8 cellular contexts compared by ENCODE assay signal in the genomic region with DNA sequence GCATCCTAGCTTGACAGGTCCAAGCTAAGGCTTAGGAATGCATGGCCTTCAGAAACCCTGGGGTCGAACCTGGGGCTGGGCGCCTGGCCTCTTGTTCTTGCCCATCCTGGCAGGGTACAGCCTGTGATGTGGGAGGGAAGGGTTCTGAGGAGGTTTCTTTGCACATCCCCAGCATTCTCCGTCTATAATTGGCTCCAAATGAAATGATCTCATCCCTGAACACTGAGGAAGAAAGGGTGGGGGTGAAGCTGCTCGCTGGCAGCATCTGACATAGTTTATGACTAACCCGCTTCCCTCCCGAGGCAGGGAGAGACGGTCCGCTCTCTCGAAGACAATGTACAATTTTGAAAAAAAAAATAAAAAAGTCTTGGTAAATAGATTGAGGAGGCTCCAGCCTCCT.
DNase-seq lines count a peak whose midpoint lies in the region; ATAC-seq and TF ChIP-seq lines count a peak whose summit lies in the region.

No MANE protein-coding gene starts in this region.

- H3K79me2 ChIP-seq in OCI-LY7 (ENCODE audit: insufficient read depth, low read depth, low read length): no peaks in the 10 kb centered on the region

- H3K9me2 ChIP-seq in OCI-LY7 (ENCODE audit: insufficient read depth, low read length): no peaks in the 10 kb centered on the region

- H3K4me1 ChIP-seq in left ventricle myocardium inferior (peaks cover 14% of the 10 kb centered on the region), skeletal muscle tissue (ENCODE audit: control insufficient read depth in 3 of 3, insufficient read depth in 3 of 3, low read length in 3 of 3) (peaks cover 30 to 57% (median 38%) of the 10 kb centered on the region in 3 donors), OCI-LY7 (ENCODE audit: insufficient read depth, low read length, poor library complexity, severe bottlenecking) (no peaks in the 10 kb centered on the region)

- H4K20me1 ChIP-seq in OCI-LY7 (ENCODE audit: insufficient read depth, low read length): no peaks in the 10 kb centered on the region

- H3K27me3 ChIP-seq in left ventricle myocardium inferior (ENCODE audit: low read depth): no peaks in the 10 kb centered on the region
- no peaks in the 10 kb centered on the region for H3K27me3 ChIP-seq in skeletal muscle tissue (ENCODE audit: control insufficient read depth in 3 of 3, insufficient read depth in 3 of 3, low read length in 3 of 3)

- CTCF ChIA-PET in OCI-LY7 (lab: Charles Lee; ENCODE audit: unreplicated experiment): no interaction called here

- intact Hi-C loops in left ventricle myocardium inferior (cut with micrococcal nuclease): no loop called here
- intact Hi-C loops in OCI-LY7 (cut with micrococcal nuclease; ENCODE audit: unreplicated experiment): no loop called here

- peaks cover 5% of the 10 kb centered on the region for H3K4me1 Mint-ChIP-seq in glutamatergic neuron (ENCODE audit: low read depth, unreplicated experiment)

- no peak overlapping the region for H3K4me3 Mint-ChIP-seq in glutamatergic neuron (ENCODE audit: unreplicated experiment)

- DNase-seq in HK-2 (ENCODE audit: unreplicated experiment) (peak; percentile 70), amniotic stem cell (lab: John Stamatoyannopoulos, UW) (peak; percentile 96), left ventricle myocardium inferior (peak; percentile 48), OCI-LY7 (ENCODE audit: low spot score) (no peak), glutamatergic neuron (no peak)
- no peak for DNase-seq in stimulated activated CD4-positive, alpha-beta T cell treated with anti-CD3 and anti-CD28 coated beads, Interleukin-12 subunit alpha, Interleukin-12 subunit beta, amount 100 ng/mL, for 4 hours

- no peaks in the 10 kb centered on the region for H3K9me3 Mint-ChIP-seq in glutamatergic neuron (ENCODE audit: unreplicated experiment)

- H3K27ac ChIP-seq in left ventricle myocardium inferior (replicated peaks) (peak overlapping the region; percentile 59), skeletal muscle tissue (ENCODE audit: low read depth, low read length) (peak overlapping the region; percentile 87), OCI-LY7 (ENCODE audit: low read depth, low read length, poor library complexity, severe bottlenecking) (no peak overlapping the region)

- no peak overlapping the region for H3K4me2 ChIP-seq in OCI-LY7 (ENCODE audit: low read length)

- no peak overlapping the region for H2AFZ ChIP-seq in OCI-LY7 (ENCODE audit: low read length)

- no peak for ATAC-seq in GM21737 (IDR thresholded peaks at IDR 0.05; ENCODE audit: unreplicated experiment)

- POLR2A ChIA-PET in OCI-LY7 (lab: Charles Lee): no interaction called here

- TF ChIP-seq CTCF in left ventricle myocardium inferior (IDR thresholded peaks at IDR 0.05; ENCODE audit: borderline replicate concordance) (no peak), OCI-LY7 (conservative IDR thresholded peaks at IDR 0.05; ENCODE audit: low read length) (no peak), glutamatergic neuron (IDR thresholded peaks at IDR 0.05; ENCODE audit: partially characterized antibody, unreplicated experiment) (no peak)

- H3K9ac ChIP-seq in skeletal muscle tissue (ENCODE audit: low read depth in 1 of 3, low read length in 3 of 3): peak overlapping the region in 2 of 3 donors; percentile 34 to 74

- H3K9me3 ChIP-seq in left ventricle myocardium inferior (replicated peaks) (no peaks in the 10 kb centered on the region), skeletal muscle tissue (ENCODE audit: control insufficient read depth in 3 of 3, low read length in 3 of 3) (no peaks in the 10 kb centered on the region), OCI-LY7 (ENCODE audit: low read length) (no peaks in the 10 kb centered on the region)

- no TSS peak for BruUV-seq in OCI-LY7 (replicated peaks; lab: Mats Ljungman, UMichigan)

- no peaks in the 10 kb centered on the region for H3K36me3 Mint-ChIP-seq in glutamatergic neuron (ENCODE audit: unreplicated experiment)

- peaks cover 5% of the 10 kb centered on the region for H3K27me3 Mint-ChIP-seq in glutamatergic neuron (ENCODE audit: unreplicated experiment)

- no peaks in the 10 kb centered on the region for H3K36me3 ChIP-seq in left ventricle myocardium inferior
- no peaks in the 10 kb centered on the region for H3K36me3 ChIP-seq in skeletal muscle tissue (ENCODE audit: control insufficient read depth in 3 of 3, insufficient read depth in 3 of 3, low read length in 3 of 3)
- no peaks in the 10 kb centered on the region for H3K36me3 ChIP-seq in OCI-LY7 (ENCODE audit: insufficient read depth, low read length)

- H3K4me3 ChIP-seq in left ventricle myocardium inferior (no peak overlapping the region), skeletal muscle tissue (ENCODE audit: low read length in 3 of 3) (peak overlapping the region in 1 of 3 donors; percentile 39), OCI-LY7 (ENCODE audit: low read depth, low read length, poor library complexity, severe bottlenecking) (no peak overlapping the region)

- no peak overlapping the region for H3K27ac Mint-ChIP-seq in glutamatergic neuron (ENCODE audit: unreplicated experiment)

Comparison
In these comparisons a context has a peak if more than half of its experiments do, and no peak if none do; other contexts are left out.
1. DNase-seq: peak in HK-2 (single experiment), amniotic stem cell (single experiment) and left ventricle myocardium inferior (single experiment); none in OCI-LY7 (single experiment), stimulated activated CD4-positive, alpha-beta T cell treated with anti-CD3 and anti-CD28 coated beads, Interleukin-12 subunit alpha, Interleukin-12 subunit beta, amount 100 ng/mL, for 4 hours (single experiment) and glutamatergic neuron (single experiment).